27 cellular contexts compared by ENCODE assay signal in the genomic region with DNA sequence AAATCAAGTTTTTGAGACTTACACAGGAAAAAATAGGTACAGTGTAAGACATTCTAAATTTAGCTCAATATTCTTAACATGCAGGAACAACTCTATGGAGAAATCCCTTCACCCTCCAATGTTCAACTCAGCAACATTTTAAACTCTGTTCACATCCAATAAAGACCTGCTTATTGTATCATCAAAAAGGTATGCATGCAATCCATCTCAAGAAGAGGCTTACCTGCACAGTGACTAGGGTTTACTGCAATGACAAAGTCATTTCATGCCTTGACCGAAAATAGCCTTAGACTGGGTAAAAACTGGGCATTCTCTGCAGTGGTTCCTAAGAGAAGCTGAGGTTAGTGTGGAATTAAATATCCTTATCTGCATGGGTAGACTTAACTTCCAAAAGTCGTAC.
"Had no signal": no experiment of that assay in that cellular context is flagged by ENCODE, and none has a peak within 500 bp of the region (broad histone marks: within the 10 kb centered on the region; RNA-seq: fewer than 3 reads in every experiment).

No MANE protein-coding gene starts in this region.

- H3K4me1 Mint-ChIP-seq: activated CD4-positive, alpha-beta T cell treated with anti-CD3 and anti-CD28 coated beads, Interleukin-2, amount 10 ng/mL, durations not matched to agents 24 days and 14 days; activated CD8-positive, alpha-beta memory T cell treated with anti-CD3 and anti-CD28 coated beads, Interleukin-2, amount 10 ng/mL, durations not matched to agents 7 days and 5 days had no signal

- H3K27ac ChIP-seq: breast epithelium, SJSA1 had no signal

- H3K36me3 ChIP-seq: breast epithelium, SJSA1 had no signal

- H3K9me3 Mint-ChIP-seq: activated CD4-positive, alpha-beta T cell treated with anti-CD3 and anti-CD28 coated beads, Interleukin-2, amount 10 ng/mL, durations not matched to agents 24 days and 14 days; activated T-cell treated with anti-CD3 and anti-CD28 coated beads, Interleukin-2, amount 50 U/mL, for 24 hours; activated T-helper 1 cell treated with anti-CD3 and anti-CD28 coated beads, Interleukin-12 subunit alpha, Interleukin-12 subunit beta, Interleukin-2, Interleukin-4 antibody, amounts not matched to agents 30 ng/mL and 10 ng/mL and 1 ng/mL, durations not matched to agents 14 hours and 24 hours and 36 hours; WTC11 had no signal

- FAIRE-seq: K562, RCC 7860 had no signal

- H3K27me3 Mint-ChIP-seq: activated CD4-positive, alpha-beta T cell treated with anti-CD3 and anti-CD28 coated beads, Interleukin-2, amount 10 ng/mL, durations not matched to agents 24 days and 14 days; activated CD8-positive, alpha-beta memory T cell treated with anti-CD3 and anti-CD28 coated beads, Interleukin-2, amount 10 ng/mL, durations not matched to agents 7 days and 5 days; activated naive CD8-positive, alpha-beta T cell had no signal

- DNase-seq: activated CD4-positive, alpha-beta T cell treated with anti-CD3 and anti-CD28 coated beads for 1 hour; activated CD4-positive, alpha-beta T cell treated with anti-CD3 and anti-CD28 coated beads, Interleukin-2, amount 10 ng/mL, durations not matched to agents 24 days and 14 days; activated CD4-positive, alpha-beta T cell treated with anti-CD3 and anti-CD28 coated beads, Interleukin-2, amount 50 U/mL, for 48 hours; activated CD8-positive, alpha-beta memory T cell treated with anti-CD3 and anti-CD28 coated beads, Interleukin-2, amount 10 ng/mL, durations not matched to agents 7 days and 5 days; activated effector memory CD4-positive, alpha-beta T cell treated with anti-CD3 and anti-CD28 coated beads, Interleukin-2, amount 50 U/mL, for 16 hours; activated naive CD4-positive, alpha-beta T cell treated with Interleukin-2 at 50 U/mL for 16 hours; activated T-cell treated with anti-CD3 and anti-CD28 coated beads, Interleukin-2, amount 50 U/mL, for 24 hours; caudate nucleus; Karpas-422; MM.1S; NCI-H1105 treated with DMSO at 0.1 percent for 48 hours; NCI-H1436 treated with DMSO at 0.1 percent for 48 hours; NCI-H187; NCI-H2081; NCI-H510A treated with DMSO at 0.1 percent for 48 hours; NCI-H69; SHP77; SW 1271 had no signal

- H3K4me3 Mint-ChIP-seq: activated CD4-positive, alpha-beta T cell treated with anti-CD3 and anti-CD28 coated beads, Interleukin-2, amount 10 ng/mL, durations not matched to agents 24 days and 14 days; activated CD8-positive, alpha-beta memory T cell treated with anti-CD3 and anti-CD28 coated beads, Interleukin-2, amount 10 ng/mL, durations not matched to agents 7 days and 5 days; activated naive CD8-positive, alpha-beta T cell; activated T-cell treated with anti-CD3 and anti-CD28 coated beads, Interleukin-2, amount 50 U/mL, for 24 hours; activated T-helper 1 cell treated with anti-CD3 and anti-CD28 coated beads, Interleukin-12 subunit alpha, Interleukin-12 subunit beta, Interleukin-2, Interleukin-4 antibody, amounts not matched to agents 30 ng/mL and 10 ng/mL and 1 ng/mL, durations not matched to agents 14 hours and 24 hours and 36 hours; T-helper 1 cell treated with Interleukin-12 subunit alpha and Interleukin-12 subunit beta and Interleukin-4 antibody, amounts not matched to agents 30 μg/mL and 1 μg/mL, for 36 hours; WTC11 had no signal

- H3K4me3 ChIP-seq: breast epithelium, K562, SJSA1 had no signal

- ATAC-seq: activated CD8-positive, alpha-beta memory T cell treated with anti-CD3 and anti-CD28 coated beads, Interleukin-2, amount 10 ng/mL, durations not matched to agents 7 days and 5 days; K562; SK-N-SH treated with all-trans-retinoic acid at 6 μM for 48 hours; WTC11 had no signal

- H3K27me3 ChIP-seq: breast epithelium, SJSA1 had no signal

- H3K27ac Mint-ChIP-seq: activated CD4-positive, alpha-beta T cell treated with anti-CD3 and anti-CD28 coated beads, Interleukin-2, amount 10 ng/mL, durations not matched to agents 24 days and 14 days; activated CD8-positive, alpha-beta memory T cell treated with anti-CD3 and anti-CD28 coated beads, Interleukin-2, amount 10 ng/mL, durations not matched to agents 7 days and 5 days; activated naive CD8-positive, alpha-beta T cell; activated T-cell treated with anti-CD3 and anti-CD28 coated beads, Interleukin-2, amount 50 U/mL, for 24 hours; activated T-helper 1 cell treated with anti-CD3 and anti-CD28 coated beads, Interleukin-12 subunit alpha, Interleukin-12 subunit beta, Interleukin-2, Interleukin-4 antibody, amounts not matched to agents 30 ng/mL and 10 ng/mL and 1 ng/mL, durations not matched to agents 14 hours and 24 hours and 36 hours; T-helper 1 cell treated with Interleukin-12 subunit alpha and Interleukin-12 subunit beta and Interleukin-4 antibody, amounts not matched to agents 30 μg/mL and 1 μg/mL, for 36 hours; WTC11 had no signal

- H3K36me3 Mint-ChIP-seq: activated CD8-positive, alpha-beta memory T cell treated with anti-CD3 and anti-CD28 coated beads, Interleukin-2, amount 10 ng/mL, durations not matched to agents 7 days and 5 days; activated naive CD8-positive, alpha-beta T cell; WTC11 had no signal

- H3K9me3 ChIP-seq: breast epithelium, SJSA1 had no signal
